ENCODE assay signal across 1 cellular context in genomic region chr20:49713779-49714712, GRCh38.
TF ChIP-seq lines count a peak whose summit lies in the region.

B4GALT5 (minus strand) TSS chr20:49713878; CDS start chr20:49713690, 188 bp downstream.

TF ChIP-seq in HepG2, 621 proteins besides CTCF, POLR2A, EP300 and RAD21 (continued from another document and continues in another):
- TF ChIP-seq ZXDC (CRISPR knock-in tag; IDR thresholded peaks at IDR 0.05), result no peak
- TF ChIP-seq ZNF230 (CRISPR knock-in tag; IDR thresholded peaks at IDR 0.05), result no peak; the same call in 1 of the 2 replicates
- TF ChIP-seq, protein P1, sequence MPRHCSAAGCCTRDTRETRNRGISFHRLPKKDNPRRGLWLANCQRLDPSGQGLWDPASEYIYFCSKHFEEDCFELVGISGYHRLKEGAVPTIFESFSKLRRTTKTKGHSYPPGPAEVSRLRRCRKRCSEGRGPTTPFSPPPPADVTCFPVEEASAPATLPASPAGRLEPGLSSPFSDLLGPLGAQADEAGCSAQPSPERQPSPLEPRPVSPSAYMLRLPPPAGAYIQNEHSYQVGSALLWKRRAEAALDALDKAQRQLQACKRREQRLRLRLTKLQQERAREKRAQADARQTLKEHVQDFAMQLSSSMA (CRISPR knock-in tag; IDR thresholded peaks at IDR 0.05), result 0 out of 2 replicates have a peak, but pooled peaks have one; percentile 71
- TF ChIP-seq ZZZ3 (CRISPR knock-in tag; IDR thresholded peaks at IDR 0.05; ENCODE audit: borderline replicate concordance), result no peak
- no peak for TF ChIP-seq ZNF530 (CRISPR knock-in tag; IDR thresholded peaks at IDR 0.05; ENCODE audit: low read depth)
- TF ChIP-seq ZMYM3 (CRISPR knock-in tag; IDR thresholded peaks at IDR 0.05), result peak; percentile 87
- TF ChIP-seq, protein P2, sequence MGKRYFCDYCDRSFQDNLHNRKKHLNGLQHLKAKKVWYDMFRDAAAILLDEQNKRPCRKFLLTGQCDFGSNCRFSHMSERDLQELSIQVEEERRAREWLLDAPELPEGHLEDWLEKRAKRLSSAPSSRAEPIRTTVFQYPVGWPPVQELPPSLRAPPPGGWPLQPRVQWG (CRISPR knock-in tag; IDR thresholded peaks at IDR 0.05; ENCODE audit: borderline replicate concordance, low read depth), result no peak
- no peak for TF ChIP-seq ZNF724P (CRISPR knock-in tag; IDR thresholded peaks at IDR 0.05; ENCODE audit: borderline replicate concordance)
- TF ChIP-seq EED (CRISPR knock-in tag; IDR thresholded peaks at IDR 0.05), result no peak
- TF ChIP-seq, protein P3, sequence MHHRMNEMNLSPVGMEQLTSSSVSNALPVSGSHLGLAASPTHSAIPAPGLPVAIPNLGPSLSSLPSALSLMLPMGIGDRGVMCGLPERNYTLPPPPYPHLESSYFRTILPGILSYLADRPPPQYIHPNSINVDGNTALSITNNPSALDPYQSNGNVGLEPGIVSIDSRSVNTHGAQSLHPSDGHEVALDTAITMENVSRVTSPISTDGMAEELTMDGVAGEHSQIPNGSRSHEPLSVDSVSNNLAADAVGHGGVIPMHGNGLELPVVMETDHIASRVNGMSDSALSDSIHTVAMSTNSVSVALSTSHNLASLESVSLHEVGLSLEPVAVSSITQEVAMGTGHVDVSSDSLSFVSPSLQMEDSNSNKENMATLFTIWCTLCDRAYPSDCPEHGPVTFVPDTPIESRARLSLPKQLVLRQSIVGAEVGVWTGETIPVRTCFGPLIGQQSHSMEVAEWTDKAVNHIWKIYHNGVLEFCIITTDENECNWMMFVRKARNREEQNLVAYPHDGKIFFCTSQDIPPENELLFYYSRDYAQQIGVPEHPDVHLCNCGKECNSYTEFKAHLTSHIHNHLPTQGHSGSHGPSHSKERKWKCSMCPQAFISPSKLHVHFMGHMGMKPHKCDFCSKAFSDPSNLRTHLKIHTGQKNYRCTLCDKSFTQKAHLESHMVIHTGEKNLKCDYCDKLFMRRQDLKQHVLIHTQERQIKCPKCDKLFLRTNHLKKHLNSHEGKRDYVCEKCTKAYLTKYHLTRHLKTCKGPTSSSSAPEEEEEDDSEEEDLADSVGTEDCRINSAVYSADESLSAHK (CRISPR knock-in tag; IDR thresholded peaks at IDR 0.05; ENCODE audit: borderline replicate concordance), result no peak
- no peak for TF ChIP-seq REL (CRISPR knock-in tag; conservative IDR thresholded peaks at IDR 0.05)
- no peak for TF ChIP-seq SMAD9 (CRISPR knock-in tag; IDR thresholded peaks at IDR 0.05)
- peak; percentile 76; the same call in 1 of the 2 replicates for TF ChIP-seq ZNF331 (CRISPR knock-in tag; IDR thresholded peaks at IDR 0.05)
- no peak for TF ChIP-seq SRSF9 (IDR thresholded peaks at IDR 0.05; ENCODE audit: borderline replicate concordance, insufficient read depth, low read depth, low read length, poor library complexity, severe bottlenecking)
- TF ChIP-seq ZNF296 (CRISPR knock-in tag; conservative IDR thresholded peaks at IDR 0.05), result no peak
- no peak for TF ChIP-seq TCF12 (IDR thresholded peaks at IDR 0.05)
- no peak for TF ChIP-seq TCF12 (CRISPR knock-in tag; IDR thresholded peaks at IDR 0.05)
- no peak for TF ChIP-seq ZNF644 (CRISPR knock-in tag; IDR thresholded peaks at IDR 0.05; ENCODE audit: low read depth)
- TF ChIP-seq ZNF777 (CRISPR knock-in tag; IDR thresholded peaks at IDR 0.05), result no peak; the same call in none of the 2 replicates
- TF ChIP-seq PAX8 (CRISPR knock-in tag; IDR thresholded peaks at IDR 0.05; ENCODE audit: borderline replicate concordance), result peak; percentile 47
- no peak for TF ChIP-seq MBD4 (IDR thresholded peaks at IDR 0.05; ENCODE audit: borderline replicate concordance, low read length)
- no peak for TF ChIP-seq PAF1 (CRISPR knock-in tag; IDR thresholded peaks at IDR 0.05)
- TF ChIP-seq MED13 (CRISPR knock-in tag; IDR thresholded peaks at IDR 0.05), result no peak
- TF ChIP-seq REST (IDR thresholded peaks at IDR 0.05; ENCODE audit: borderline replicate concordance in 1 of 2, low read depth in 1 of 2, low read length in 2 of 2), result 0 out of 4 replicates have a peak, but pooled peaks of 1 of the 2 experiments have one; percentile 37
- TF ChIP-seq ZNF839 (CRISPR knock-in tag; IDR thresholded peaks at IDR 0.05; ENCODE audit: borderline replicate concordance), result no peak
- TF ChIP-seq ZNF121 (CRISPR knock-in tag; IDR thresholded peaks at IDR 0.05), result no peak
- TF ChIP-seq SMARCE1 (IDR thresholded peaks at IDR 0.05; ENCODE audit: borderline replicate concordance), result no peak
- no peak for TF ChIP-seq ZSCAN30 (CRISPR knock-in tag; IDR thresholded peaks at IDR 0.05)
- TF ChIP-seq HIC2 (CRISPR knock-in tag; IDR thresholded peaks at IDR 0.05; ENCODE audit: low read depth), result no peak; the same call in 1 of the 2 replicates
- TF ChIP-seq MAF1 (CRISPR knock-in tag; IDR thresholded peaks at IDR 0.05; ENCODE audit: borderline replicate concordance), result no peak; the same call in 1 of the 2 replicates
- TF ChIP-seq ZNF441 (CRISPR knock-in tag; IDR thresholded peaks at IDR 0.05; ENCODE audit: borderline replicate concordance), result peak; percentile 75
- TF ChIP-seq, protein P4, sequence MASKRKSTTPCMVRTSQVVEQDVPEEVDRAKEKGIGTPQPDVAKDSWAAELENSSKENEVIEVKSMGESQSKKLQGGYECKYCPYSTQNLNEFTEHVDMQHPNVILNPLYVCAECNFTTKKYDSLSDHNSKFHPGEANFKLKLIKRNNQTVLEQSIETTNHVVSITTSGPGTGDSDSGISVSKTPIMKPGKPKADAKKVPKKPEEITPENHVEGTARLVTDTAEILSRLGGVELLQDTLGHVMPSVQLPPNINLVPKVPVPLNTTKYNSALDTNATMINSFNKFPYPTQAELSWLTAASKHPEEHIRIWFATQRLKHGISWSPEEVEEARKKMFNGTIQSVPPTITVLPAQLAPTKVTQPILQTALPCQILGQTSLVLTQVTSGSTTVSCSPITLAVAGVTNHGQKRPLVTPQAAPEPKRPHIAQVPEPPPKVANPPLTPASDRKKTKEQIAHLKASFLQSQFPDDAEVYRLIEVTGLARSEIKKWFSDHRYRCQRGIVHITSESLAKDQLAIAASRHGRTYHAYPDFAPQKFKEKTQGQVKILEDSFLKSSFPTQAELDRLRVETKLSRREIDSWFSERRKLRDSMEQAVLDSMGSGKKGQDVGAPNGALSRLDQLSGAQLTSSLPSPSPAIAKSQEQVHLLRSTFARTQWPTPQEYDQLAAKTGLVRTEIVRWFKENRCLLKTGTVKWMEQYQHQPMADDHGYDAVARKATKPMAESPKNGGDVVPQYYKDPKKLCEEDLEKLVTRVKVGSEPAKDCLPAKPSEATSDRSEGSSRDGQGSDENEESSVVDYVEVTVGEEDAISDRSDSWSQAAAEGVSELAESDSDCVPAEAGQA (IDR thresholded peaks at IDR 0.05; ENCODE audit: low read depth), result no peak
- TF ChIP-seq, protein P4 (CRISPR knock-in tag; IDR thresholded peaks at IDR 0.05; ENCODE audit: borderline replicate concordance), result no peak; the same call in 1 of the 2 replicates
- TF ChIP-seq ZNF546 (CRISPR knock-in tag; conservative IDR thresholded peaks at IDR 0.05), result no peak; the same call in 1 of the 2 replicates
- no peak for TF ChIP-seq ZNF569 (CRISPR knock-in tag; IDR thresholded peaks at IDR 0.05; ENCODE audit: borderline replicate concordance)
- no peak for TF ChIP-seq DNMT1 (CRISPR knock-in tag; IDR thresholded peaks at IDR 0.05)
- TF ChIP-seq CBFB (CRISPR knock-in tag; IDR thresholded peaks at IDR 0.05), result peak; percentile 56
- TF ChIP-seq THAP9 (CRISPR knock-in tag; IDR thresholded peaks at IDR 0.05; ENCODE audit: borderline replicate concordance), result no peak
- TF ChIP-seq ZNF260 (CRISPR knock-in tag; IDR thresholded peaks at IDR 0.05; ENCODE audit: borderline replicate concordance, low read depth), result no peak
- TF ChIP-seq MAZ (IDR thresholded peaks at IDR 0.05; ENCODE audit: borderline replicate concordance, low read depth, low read length), result peak; percentile 80; the same call in 1 of the 2 replicates
- TF ChIP-seq MAZ (CRISPR knock-in tag; IDR thresholded peaks at IDR 0.05; ENCODE audit: low read depth), result peak; percentile 64; the same call in 1 of the 2 replicates
- TF ChIP-seq CBX1 (IDR thresholded peaks at IDR 0.05; ENCODE audit: low read depth), result peak; percentile 21
- peak; percentile 83 for TF ChIP-seq MYC (CRISPR knock-in tag; IDR thresholded peaks at IDR 0.05; ENCODE audit: borderline replicate concordance)
